In the genomic region with DNA sequence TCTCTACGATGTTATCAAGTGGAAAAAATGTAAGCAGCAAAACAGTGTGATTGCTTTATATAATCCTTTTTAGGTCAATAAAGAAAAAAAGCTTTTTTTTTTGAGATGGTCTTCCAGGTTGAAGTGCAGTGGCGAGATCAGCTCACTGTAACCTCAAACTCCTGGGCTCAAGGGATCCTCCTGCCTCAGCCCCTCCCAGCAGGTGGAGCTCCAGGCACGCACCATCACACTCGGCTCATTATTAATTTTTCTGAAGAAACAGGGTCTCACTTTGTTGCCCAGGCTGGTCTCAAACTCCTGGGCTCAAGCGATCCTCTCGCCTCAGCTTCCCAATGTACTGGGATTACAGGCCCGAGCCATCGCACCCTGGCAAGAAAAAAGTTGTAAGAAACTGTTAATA, we compare ENCODE assay signal across 11 cellular contexts. TPM values are rescaled to one million over a fixed set of nuclear protein-coding genes. Genes with fewer than 3 reads are reported as not detected.
A peak's percentile ranks its signal among the peaks of the same experiment; 100 is the strongest.
DNase-seq lines count a peak whose midpoint lies in the region; ATAC-seq and TF ChIP-seq lines count a peak whose summit lies in the region.
"Had no signal": no experiment of that assay in that cellular context is flagged by ENCODE, and none has a peak within 500 bp of the region (broad histone marks: within the 10 kb centered on the region; RNA-seq: fewer than 3 reads in every experiment).

No MANE protein-coding gene starts in this region.

- H3K27ac Mint-ChIP-seq in HFFc6 = no peak overlapping the region

- no peak overlapping the region for H3K4me3 ChIP-seq in lower lobe of right lung

- no peaks in the 10 kb centered on the region for H3K27me3 ChIP-seq in lower lobe of right lung (ENCODE audit: low read depth)

- TF ChIP-seq CTCF in HFFc6 (IDR thresholded peaks at IDR 0.05) (peak; percentile 46), lower lobe of right lung (IDR thresholded peaks at IDR 0.05) (peak; percentile 22)

- ATAC-seq in activated T-cell treated with anti-CD3 and anti-CD28 coated beads, Interleukin-2, amount 50 U/mL, for 4 hours = no peak
- ATAC-seq in lower lobe of right lung (no peak), HG03280 (IDR thresholded peaks at IDR 0.05; ENCODE audit: unreplicated experiment) (no peak), HG02981 (IDR thresholded peaks at IDR 0.05; ENCODE audit: unreplicated experiment) (no peak)

- no peaks in the 10 kb centered on the region for H3K27me3 Mint-ChIP-seq in HFFc6 (ENCODE audit: insufficient read depth)
- H3K27me3 Mint-ChIP-seq in activated T-cell treated with anti-CD3 and anti-CD28 coated beads, Interleukin-2, amount 50 U/mL, for 4 hours (ENCODE audit: low read depth) = no peaks in the 10 kb centered on the region

- H3K9me3 ChIP-seq in lower lobe of right lung = no peaks in the 10 kb centered on the region

- no peaks in the 10 kb centered on the region for H3K9me3 Mint-ChIP-seq in HFFc6
- no peaks in the 10 kb centered on the region for H3K9me3 Mint-ChIP-seq in activated T-cell treated with anti-CD3 and anti-CD28 coated beads, Interleukin-2, amount 50 U/mL, for 4 hours

- H3K4me1 ChIP-seq in lower lobe of right lung = no peaks in the 10 kb centered on the region

- peaks cover 7% of the 10 kb centered on the region; the same call in 1 of the 2 replicates for H3K4me1 Mint-ChIP-seq in HFFc6 (ENCODE audit: low read depth)
- H3K4me1 Mint-ChIP-seq in activated T-cell treated with anti-CD3 and anti-CD28 coated beads, Interleukin-2, amount 50 U/mL, for 4 hours (ENCODE audit: low read depth) = peaks cover 13% of the 10 kb centered on the region

- peaks cover 69% of the 10 kb centered on the region for H3K36me3 ChIP-seq in lower lobe of right lung

- intact Hi-C loops in lower lobe of right lung (cut with DNase I) = no loop called here

- no peak overlapping the region for H3K4me3 Mint-ChIP-seq in HFFc6
- no peak overlapping the region for H3K4me3 Mint-ChIP-seq in activated T-cell treated with anti-CD3 and anti-CD28 coated beads, Interleukin-2, amount 50 U/mL, for 4 hours

- H3K36me3 Mint-ChIP-seq in HFFc6 (ENCODE audit: low read depth) = peaks cover 24% of the 10 kb centered on the region
- H3K36me3 Mint-ChIP-seq in activated T-cell treated with anti-CD3 and anti-CD28 coated beads, Interleukin-2, amount 50 U/mL, for 4 hours (ENCODE audit: insufficient read depth) = peaks cover 21% of the 10 kb centered on the region

- DNase-seq in D341Med (ENCODE audit: low spot score) (peak; percentile 53), HFFc6 (no peak), lower lobe of right lung (no peak), NCI-H1105 treated with DMSO at 0.1 percent for 48 hours (lab: John Stamatoyannopoulos, UW) (no peak), NCI-H146 (lab: John Stamatoyannopoulos, UW) (no peak)
- DNase-seq in activated T-cell treated with anti-CD3 and anti-CD28 coated beads, Interleukin-2, amount 50 U/mL, for 4 hours = peak; percentile 35
- DNase-seq: NCI-H526 treated with DMSO at 0.1 percent for 48 hours had no signal

- no peak overlapping the region for H3K27ac ChIP-seq in lower lobe of right lung

RNA-seq across cellular contexts. Expression of gene RNF168, which starts 17.3 kb away (rescaled TPM):
- total RNA-seq in HFFc6 (2021; fragmentation: NEBNext Ultra II Directional; extraction: Animal tissue kit (Norgen Biotek cat#: 25700)) = 10 to 100 TPM; 11.6 to 16.5 (median 15.5) TPM
- 10 to 100 TPM; 20.9 to 22.4 (median 21.8) TPM for total RNA-seq in activated T-cell treated with anti-CD3 and anti-CD28 coated beads, Interleukin-2, amount 50 U/mL, for 4 hours
- total RNA-seq in lower lobe of right lung = 24.3 TPM

RNA-seq across cellular contexts. Expression of gene SMCO1, which starts 28.9 kb away (rescaled TPM):
- total RNA-seq in HFFc6 (2021; fragmentation: NEBNext Ultra II Directional; extraction: Animal tissue kit (Norgen Biotek cat#: 25700)) = not detected
- not detected for total RNA-seq in activated T-cell treated with anti-CD3 and anti-CD28 coated beads, Interleukin-2, amount 50 U/mL, for 4 hours
- not detected for total RNA-seq in lower lobe of right lung
- total RNA-seq: glomerular endothelial cell, subcutaneous adipose tissue had no signal

RNA-seq across cellular contexts. Expression of gene UBXN7, which starts 54.0 kb away (rescaled TPM):
- 10 to 100 TPM; 57.8 to 67.0 (median 62.2) TPM for total RNA-seq in HFFc6 (2021; fragmentation: NEBNext Ultra II Directional; extraction: Animal tissue kit (Norgen Biotek cat#: 25700))
- total RNA-seq in activated T-cell treated with anti-CD3 and anti-CD28 coated beads, Interleukin-2, amount 50 U/mL, for 4 hours = 10 to 100 TPM; 33.7 to 35.2 (median 34.7) TPM
- 56.2 TPM for total RNA-seq in lower lobe of right lung

Comparison
In these comparisons a context has a peak if more than half of its experiments do, and no peak if none do; other contexts are left out.
1. DNase-seq: peak in D341Med (single experiment) and activated T-cell treated with anti-CD3 and anti-CD28 coated beads, Interleukin-2, amount 50 U/mL, for 4 hours (single experiment); none in HFFc6 (single experiment), lower lobe of right lung (single experiment), NCI-H1105 treated with DMSO at 0.1 percent for 48 hours (single experiment) and NCI-H146 (single experiment).